ENCODE assay signal across 10 cellular contexts in genomic region chr2:162327134-162327769, GRCh38. TPM values are rescaled to one million over a fixed set of nuclear protein-coding genes. Genes with fewer than 3 reads are reported as not detected.
DNase-seq lines count a peak whose midpoint lies in the region; ATAC-seq, FAIRE-seq and TF ChIP-seq lines count a peak whose summit lies in the region.
"Had no signal": no experiment of that assay in that cellular context is flagged by ENCODE, and none has a peak within 500 bp of the region (broad histone marks: within the 10 kb centered on the region; RNA-seq: fewer than 3 reads in every experiment).

No MANE protein-coding gene starts in this region.

- H2BK5ac ChIP-seq in mesendoderm (ENCODE audit: low read length) = no peak overlapping the region

- no peak overlapping the region for H3K4ac ChIP-seq in mesendoderm (ENCODE audit: low read depth, low read length)

- H3K36me3 ChIP-seq in CD8-positive, alpha-beta T cell (ENCODE audit: insufficient read depth, low read length) = no peaks in the 10 kb centered on the region
- H3K36me3 ChIP-seq in HEK293 (ENCODE audit: control insufficient read depth in 2 of 2, insufficient read depth in 1 of 2, low read length in 2 of 2) (no peaks in the 10 kb centered on the region), astrocyte (ENCODE audit: insufficient read depth, low read length) (no peaks in the 10 kb centered on the region), mesendoderm (ENCODE audit: control insufficient read depth, insufficient read depth, low read length) (no peaks in the 10 kb centered on the region)
- H3K36me3 ChIP-seq: gastrocnemius medialis had no signal

- H3K79me1 ChIP-seq in mesendoderm (ENCODE audit: low read length) = no peaks in the 10 kb centered on the region

- H3K18ac ChIP-seq in mesendoderm (ENCODE audit: low read length) = no peak overlapping the region

- WGBS in mesendoderm (ENCODE audit: extremely low coverage, insufficient coverage, low lambda C conversion rate) = no CpG with 5 or more reads among the region's 5 CpGs

- no peak overlapping the region for H2AK5ac ChIP-seq in mesendoderm (ENCODE audit: low read length)

- H4K8ac ChIP-seq in mesendoderm (ENCODE audit: low read depth, low read length) = no peak overlapping the region

- H3K4me2 ChIP-seq in astrocyte (ENCODE audit: low read length) (no peak overlapping the region), mesendoderm (ENCODE audit: low read length) (no peak overlapping the region)

- H3K56ac ChIP-seq in mesendoderm (ENCODE audit: low read length) = no peak overlapping the region

- no peaks in the 10 kb centered on the region for H3K4me1 Mint-ChIP-seq in CD8-positive, alpha-beta T cell (ENCODE audit: low read depth)
- H3K4me1 Mint-ChIP-seq in astrocyte (ENCODE audit: low read depth, unreplicated experiment) = no peaks in the 10 kb centered on the region

- no peaks in the 10 kb centered on the region for H3K27me3 Mint-ChIP-seq in CD8-positive, alpha-beta T cell (ENCODE audit: low read depth)
- no peaks in the 10 kb centered on the region for H3K27me3 Mint-ChIP-seq in astrocyte (ENCODE audit: low read depth, unreplicated experiment)

- no peak overlapping the region for H2BK120ac ChIP-seq in mesendoderm (ENCODE audit: low read depth, low read length)

- H3K27me3 ChIP-seq in CD8-positive, alpha-beta T cell (ENCODE audit: insufficient read depth, low read length) = no peaks in the 10 kb centered on the region
- H3K27me3 ChIP-seq in astrocyte (ENCODE audit: insufficient read depth, low read length) = no peaks in the 10 kb centered on the region
- no peaks in the 10 kb centered on the region for H3K27me3 ChIP-seq in mesendoderm (ENCODE audit: insufficient read depth, low read length, poor library complexity)
- H3K27me3 ChIP-seq: gastrocnemius medialis had no signal

- no peaks in the 10 kb centered on the region for H3K9me3 Mint-ChIP-seq in CD8-positive, alpha-beta T cell
- no peaks in the 10 kb centered on the region for H3K9me3 Mint-ChIP-seq in astrocyte (ENCODE audit: unreplicated experiment)

- H3K23ac ChIP-seq in mesendoderm (ENCODE audit: low read length) = no peak overlapping the region

- no peaks in the 10 kb centered on the region for H4K20me1 ChIP-seq in astrocyte (ENCODE audit: insufficient read depth, low read length)

- no peaks in the 10 kb centered on the region for H3K9me3 ChIP-seq in CD8-positive, alpha-beta T cell (ENCODE audit: low read length)
- H3K9me3 ChIP-seq in HEK293 (ENCODE audit: control insufficient read depth, insufficient read depth, low read depth, low read length) (no peaks in the 10 kb centered on the region), astrocyte (ENCODE audit: insufficient read depth, low read depth, low read length) (no peaks in the 10 kb centered on the region)
- H3K9me3 ChIP-seq: gastrocnemius medialis had no signal

- H3K4me1 ChIP-seq in CD8-positive, alpha-beta T cell (ENCODE audit: insufficient read depth, low read length) = no peaks in the 10 kb centered on the region
- H3K4me1 ChIP-seq in HEK293 (ENCODE audit: control insufficient read depth, insufficient read depth, low read length) (no peaks in the 10 kb centered on the region), astrocyte (ENCODE audit: insufficient read depth, low read length) (no peaks in the 10 kb centered on the region), mesendoderm (ENCODE audit: control insufficient read depth, low read depth, low read length) (no peaks in the 10 kb centered on the region)
- H3K4me1 ChIP-seq: gastrocnemius medialis had no signal

- no peak overlapping the region for H2BK15ac ChIP-seq in mesendoderm (replicated peaks; ENCODE audit: low read depth)

- H3K4me3 Mint-ChIP-seq in CD8-positive, alpha-beta T cell = no peak overlapping the region
- no peak overlapping the region for H3K4me3 Mint-ChIP-seq in astrocyte (ENCODE audit: unreplicated experiment)

- no peak for FAIRE-seq in astrocyte (lab: Jason Lieb, UNC)
- no peak for FAIRE-seq in GM19239 (lab: Jason Lieb, UNC)

- no peak overlapping the region for H3K27ac Mint-ChIP-seq in CD8-positive, alpha-beta T cell
- no peak overlapping the region for H3K27ac Mint-ChIP-seq in astrocyte (ENCODE audit: unreplicated experiment)

- no peak overlapping the region for H4K5ac ChIP-seq in mesendoderm (ENCODE audit: low read length)

- intact Hi-C loops in CD8-positive, alpha-beta T cell (cut with DNase I, micrococcal nuclease) = no loop called here

- no peak overlapping the region for H3K9ac ChIP-seq in astrocyte (ENCODE audit: low read length)
- no peak overlapping the region for H3K9ac ChIP-seq in mesendoderm (ENCODE audit: low read length)

- peak; percentile 53 for TF ChIP-seq CTCF in CD8-positive, alpha-beta T cell (IDR thresholded peaks at IDR 0.05)
- 0 out of 2 replicates have a peak, but pooled peaks have one; percentile 21 for TF ChIP-seq CTCF in HEK293 (tag by site-specific recombination; IDR thresholded peaks at IDR 0.05)
- peak; percentile 45 for TF ChIP-seq CTCF in astrocyte (IDR thresholded peaks at IDR 0.05; ENCODE audit: insufficient read depth, low read depth, low read length)

- CTCF ChIA-PET in CD8-positive, alpha-beta T cell (lab: Charles Lee) = interaction anchor here (1.0 to 1.3 kb wide), 2 partner anchors 9 to 14 kb away, joined by 4 to 8 read pairs; partner anchors contain the start of gene IFIH1
- CTCF ChIA-PET in HEK293 (lab: Yijun Ruan, JAX) = interaction anchor here (0.6 to 1.5 kb wide), 9 partner anchors 10 to 1327 kb away, joined by 3 to 6 read pairs (median 3); no protein-coding TSS in a partner anchor

- H3K4me3 ChIP-seq in CD8-positive, alpha-beta T cell (ENCODE audit: low read depth, low read length) = no peak overlapping the region
- H3K4me3 ChIP-seq in HEK293 (ENCODE audit: low read depth, low read length) (no peak overlapping the region), astrocyte (ENCODE audit: insufficient read depth, low read depth, low read length) (no peak overlapping the region), mesendoderm (ENCODE audit: low read length) (no peak overlapping the region)
- H3K4me3 ChIP-seq: gastrocnemius medialis had no signal

- no peak overlapping the region for H3K27ac ChIP-seq in CD8-positive, alpha-beta T cell (ENCODE audit: low read depth, low read length)
- H3K27ac ChIP-seq in HEK293 (ENCODE audit: extremely low read depth, low read depth, low read length) (no peak overlapping the region), astrocyte (ENCODE audit: low read depth, low read length) (no peak overlapping the region), mesendoderm (ENCODE audit: low read depth, low read length) (no peak overlapping the region)
- H3K27ac ChIP-seq: gastrocnemius medialis had no signal

- POLR2A ChIA-PET in CD8-positive, alpha-beta T cell (lab: Charles Lee) = no interaction called here
- POLR2A ChIA-PET in HEK293 (lab: Yijun Ruan, JAX) = no interaction called here

- no peaks in the 10 kb centered on the region for H3K79me2 ChIP-seq in astrocyte (ENCODE audit: insufficient read depth, low read length)
- H3K79me2 ChIP-seq in mesendoderm (ENCODE audit: control insufficient read depth, insufficient read depth, low read length) = no peaks in the 10 kb centered on the region

- H2AFZ ChIP-seq in astrocyte (ENCODE audit: low read depth, low read length) = no peak overlapping the region

- peak in 3 of 7 experiments; percentile 18 to 30 (median 26) for DNase-seq in CD8-positive, alpha-beta T cell
- DNase-seq in astrocyte (ENCODE audit: low read depth) = no peak
- peak; percentile 6 for DNase-seq in mesendoderm
- DNase-seq in HuH-7 (ENCODE audit: low spot score) = no peak
- DNase-seq in DMS79 treated with DMSO at 0.1 percent for 48 hours (lab: John Stamatoyannopoulos, UW) = no peak
- no peak for DNase-seq in GM19239 (ENCODE audit: insufficient read length, low spot score)
- DNase-seq: gastrocnemius medialis, NCI-H187 treated with DMSO at 0.1 percent for 48 hours had no signal

- peak; percentile 55 for ATAC-seq in CD8-positive, alpha-beta T cell
- no peak for ATAC-seq in GM21515 (IDR thresholded peaks at IDR 0.05; ENCODE audit: unreplicated experiment)
- ATAC-seq: gastrocnemius medialis had no signal

- no peaks in the 10 kb centered on the region for H3K36me3 Mint-ChIP-seq in CD8-positive, alpha-beta T cell
- no peaks in the 10 kb centered on the region for H3K36me3 Mint-ChIP-seq in astrocyte (ENCODE audit: low read depth, unreplicated experiment)

TF ChIP-seq in HEK293, 187 proteins besides CTCF, POLR2A, EP300 and RAD21 (continues in another document):
- no peak for TF ChIP-seq ZNF175 (tag by site-specific recombination; IDR thresholded peaks at IDR 0.05)
- TF ChIP-seq ZBTB17 (tag by site-specific recombination; IDR thresholded peaks at IDR 0.05) = no peak
- TF ChIP-seq ZNF776 (tag by site-specific recombination; IDR thresholded peaks at IDR 0.05; ENCODE audit: borderline replicate concordance) = no peak
- TF ChIP-seq ZNF184 (tag by site-specific recombination; IDR thresholded peaks at IDR 0.05) = no peak
- no peak for TF ChIP-seq ZNF114 (tag by site-specific recombination; IDR thresholded peaks at IDR 0.05)
- no peak for TF ChIP-seq ZNF121 (tag by site-specific recombination; IDR thresholded peaks at IDR 0.05)
- no peak for TF ChIP-seq ZNF704 (tag by site-specific recombination; IDR thresholded peaks at IDR 0.05)

RNA-seq across cellular contexts. Expression of gene IFIH1, which starts 8.8 kb away (rescaled TPM):
- 10 to 100 TPM; 30.8 to 32.5 TPM for total RNA-seq in CD8-positive, alpha-beta T cell
- total RNA-seq in astrocyte = 62.3 and 70.5 TPM in 2 replicates
- polyA plus RNA-seq in mesendoderm (2013, experiment 1 of 2) = 0.10 TPM
- polyA plus RNA-seq in mesendoderm (2013, experiment 2 of 2) = 0.13 TPM

RNA-seq across cellular contexts. Expression of gene GCA, which starts 16.7 kb away (rescaled TPM):
- total RNA-seq in CD8-positive, alpha-beta T cell = 1 to 10 TPM; 3.2 to 4.0 TPM
- 14.2 and 14.5 TPM in 2 replicates for total RNA-seq in astrocyte
- polyA plus RNA-seq in mesendoderm (2013, experiment 1 of 2) = 16.0 TPM
- 16.5 TPM for polyA plus RNA-seq in mesendoderm (2013, experiment 2 of 2)
